Comparison of ENCODE assay signal across 29 cellular contexts in the genomic region with DNA sequence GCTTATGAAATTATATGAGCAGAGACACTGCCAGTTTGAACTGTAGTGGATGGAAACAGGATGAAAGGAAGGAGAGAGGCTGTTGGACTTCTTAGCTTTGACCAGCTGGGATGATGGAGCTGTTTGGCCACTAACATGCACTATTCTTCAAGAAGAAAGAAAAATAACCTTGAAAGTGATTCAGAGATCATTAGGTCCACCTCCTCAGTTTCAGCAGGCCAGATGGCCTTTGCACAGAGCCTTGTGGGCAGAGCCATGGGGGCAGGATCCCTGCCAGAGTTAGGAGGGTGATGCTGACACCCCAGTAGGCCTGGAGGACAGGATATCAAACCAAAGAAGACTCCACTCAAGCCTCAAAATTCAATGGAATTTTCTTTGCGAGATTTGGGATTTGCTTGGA.
"Had no signal": no experiment of that assay in that cellular context is flagged by ENCODE, and none has a peak within 500 bp of the region (broad histone marks: within the 10 kb centered on the region; RNA-seq: fewer than 3 reads in every experiment).

No MANE protein-coding gene starts in this region.

- H3K27ac ChIP-seq: adrenal gland, cardiac muscle cell, colonic mucosa, left ventricle myocardium inferior, pancreas, prostate gland, spleen, testis, transverse colon had no signal

- H3K27me3 ChIP-seq: adrenal gland, cardiac muscle cell, colonic mucosa, pancreas, spleen, testis, transverse colon had no signal

- H3K4me1 Mint-ChIP-seq: neural crest cell had no signal

- ATAC-seq: activated T-cell treated with anti-CD3 and anti-CD28 coated beads, Interleukin-2, amount 50 U/mL, for 72 hours; naive thymus-derived CD8-positive, alpha-beta T cell; pancreas; stimulated activated naive CD8-positive, alpha-beta T cell treated with anti-CD3 and anti-CD28 coated beads, Interleukin-15, Interleukin-2, amounts not matched to agents 100 U/mL and 50 U/mL, for 24 hours had no signal

- H3K27me3 Mint-ChIP-seq: activated naive CD8-positive, alpha-beta T cell; brain; naive thymus-derived CD8-positive, alpha-beta T cell had no signal

- DNase-seq: activated CD4-positive, alpha-beta T cell treated with anti-CD3 and anti-CD28 coated beads for 4 hours; activated CD4-positive, alpha-beta T cell treated with anti-CD3 and anti-CD28 coated beads, Interleukin-2, amount 50 U/mL, for 4 hours; activated naive CD4-positive, alpha-beta T cell; activated T-cell treated with anti-CD3 and anti-CD28 coated beads for 4 hours; activated T-cell treated with anti-CD3 and anti-CD28 coated beads, Interleukin-2, amount 50 U/mL, for 72 hours; adrenal gland; aorta; cerebellar nuclear complex; colonic mucosa; effector memory CD4-positive, alpha-beta T cell; left ventricle myocardium inferior; naive thymus-derived CD8-positive, alpha-beta T cell; nucleus accumbens; pancreas; spleen; stimulated activated CD4-positive, alpha-beta T cell treated with anti-CD3 and anti-CD28 coated beads, Interleukin-2, amount 100 ng/mL, for 48 hours; stimulated activated naive CD8-positive, alpha-beta T cell treated with anti-CD3 and anti-CD28 coated beads, Interleukin-15, Interleukin-2, amounts not matched to agents 100 U/mL and 50 U/mL, for 24 hours; T-helper 1 cell; testis; transverse colon had no signal

- H3K4me1 ChIP-seq: adrenal gland, colonic mucosa, left ventricle myocardium inferior, pancreas, prostate gland, spleen, testis, transverse colon had no signal

- H3K4me3 ChIP-seq: adrenal gland, cardiac muscle cell, colonic mucosa, left ventricle myocardium inferior, lung, pancreas, prostate gland, spleen, testis, transverse colon had no signal

- H3K4me3 Mint-ChIP-seq: activated naive CD8-positive, alpha-beta T cell; activated T-cell treated with anti-CD3 and anti-CD28 coated beads, Interleukin-2, amount 50 U/mL, for 72 hours; brain; naive thymus-derived CD8-positive, alpha-beta T cell; neural crest cell; T-helper 2 cell treated with Interferon-gamma antibody and Interleukin-4, amounts not matched to agents 5 μg/mL and 100 μg/mL, for 36 hours had no signal

- H3K9me3 Mint-ChIP-seq: activated T-cell treated with anti-CD3 and anti-CD28 coated beads, Interleukin-2, amount 50 U/mL, for 72 hours; brain; naive thymus-derived CD8-positive, alpha-beta T cell; neural crest cell; T-helper 2 cell treated with Interferon-gamma antibody and Interleukin-4, amounts not matched to agents 5 μg/mL and 100 μg/mL, for 36 hours had no signal

- FAIRE-seq: frontal cortex, islet of Langerhans, pancreas had no signal

- H3K9me3 ChIP-seq: adrenal gland, colonic mucosa, left ventricle myocardium inferior, pancreas, prostate gland, spleen, testis, transverse colon had no signal

- H3K36me3 ChIP-seq: colonic mucosa had no signal

- H3K27ac Mint-ChIP-seq: activated naive CD8-positive, alpha-beta T cell; activated T-cell treated with anti-CD3 and anti-CD28 coated beads, Interleukin-2, amount 50 U/mL, for 72 hours; brain; naive thymus-derived CD8-positive, alpha-beta T cell; T-helper 2 cell treated with Interferon-gamma antibody and Interleukin-4, amounts not matched to agents 5 μg/mL and 100 μg/mL, for 36 hours had no signal
